Comparison of ENCODE assay signal across 8 cellular contexts in the genomic region with DNA sequence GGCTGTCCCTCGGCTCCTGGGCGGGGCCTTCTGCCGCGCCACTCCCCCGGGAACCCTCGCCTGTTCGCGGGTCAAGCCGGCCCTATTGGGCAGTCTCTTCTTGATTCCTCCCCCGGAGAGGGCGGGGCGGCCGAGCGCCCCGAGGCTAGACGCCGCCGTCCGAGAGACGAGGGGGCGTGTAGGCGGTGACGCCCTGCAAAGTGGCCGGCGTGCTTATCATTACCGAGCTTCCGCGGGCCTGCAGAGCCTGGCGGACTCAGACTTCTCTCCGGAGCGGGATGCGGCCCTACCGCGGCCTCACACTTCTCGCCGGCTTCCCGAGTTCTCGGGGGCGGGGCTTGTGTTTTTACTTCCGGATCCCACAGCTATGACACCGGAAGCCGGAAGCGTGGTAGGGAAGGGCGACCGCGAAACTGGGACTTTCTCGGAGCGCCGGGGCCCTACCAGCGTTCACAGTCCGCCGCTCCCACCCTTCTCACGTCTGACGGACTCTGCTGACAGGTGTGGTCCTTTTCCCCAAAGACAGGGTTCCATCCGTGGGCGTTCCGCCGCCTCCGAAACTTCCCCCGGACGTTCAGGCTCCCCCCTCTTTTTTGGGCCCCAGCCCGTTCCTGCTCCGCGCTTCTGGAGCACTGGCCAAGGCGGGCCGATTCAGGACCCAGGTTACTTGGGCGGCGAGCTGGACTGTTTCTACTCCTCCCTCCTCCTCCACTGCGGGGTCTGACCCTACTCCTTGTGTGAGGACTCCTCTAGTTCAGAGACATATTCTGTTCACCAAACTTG. TPM values are rescaled to one million over a fixed set of nuclear protein-coding genes. Genes with fewer than 3 reads are reported as not detected.
A peak's percentile ranks its signal among the peaks of the same experiment; 100 is the strongest.
DNase-seq lines count a peak whose midpoint lies in the region; ATAC-seq and TF ChIP-seq lines count a peak whose summit lies in the region.

A gene with protein sequence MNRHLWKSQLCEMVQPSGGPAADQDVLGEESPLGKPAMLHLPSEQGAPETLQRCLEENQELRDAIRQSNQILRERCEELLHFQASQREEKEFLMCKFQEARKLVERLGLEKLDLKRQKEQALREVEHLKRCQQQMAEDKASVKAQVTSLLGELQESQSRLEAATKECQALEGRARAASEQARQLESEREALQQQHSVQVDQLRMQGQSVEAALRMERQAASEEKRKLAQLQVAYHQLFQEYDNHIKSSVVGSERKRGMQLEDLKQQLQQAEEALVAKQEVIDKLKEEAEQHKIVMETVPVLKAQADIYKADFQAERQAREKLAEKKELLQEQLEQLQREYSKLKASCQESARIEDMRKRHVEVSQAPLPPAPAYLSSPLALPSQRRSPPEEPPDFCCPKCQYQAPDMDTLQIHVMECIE (plus strand): TSS at position 376 of the 783 bp plus-strand sequence. CDS start 4,383 bp downstream, outside the sequence.

- H3K4me3 Mint-ChIP-seq in activated CD4-positive, alpha-beta T cell treated with anti-CD3 and anti-CD28 coated beads, Interleukin-2, amount 10 ng/mL, durations not matched to agents 24 days and 14 days: peak within 1 kb of the TSS; percentile 96

- peak; percentile 92 for DNase-seq in BE2C
- DNase-seq in NCI-H526 (lab: John Stamatoyannopoulos, UW): peak; percentile 94 to 97
- DNase-seq in activated CD4-positive, alpha-beta T cell treated with anti-CD3 and anti-CD28 coated beads, Interleukin-2, amount 10 ng/mL, durations not matched to agents 24 days and 14 days: peak; percentile 97
- peak; percentile 93 for DNase-seq in coronary artery (ENCODE audit: low spot score)
- peak; percentile 82 for DNase-seq in left lobe of liver (ENCODE audit: low spot score)
- peak; percentile 87 to 88 for DNase-seq in stimulated activated CD4-positive, alpha-beta T cell treated with anti-CD3 and anti-CD28 coated beads, Interleukin-2, amount 100 ng/mL, for 24 hours

- intact Hi-C loops in activated CD4-positive, alpha-beta T cell treated with anti-CD3 and anti-CD28 coated beads, Interleukin-2, amount 10 ng/mL, durations not matched to agents 24 days and 14 days (cut with micrococcal nuclease): loop anchor here (1.0 kb wide), 1 partner anchor 69 kb away; no protein-coding TSS in a partner anchor

- ATAC-seq in GM19324 (IDR thresholded peaks at IDR 0.05; ENCODE audit: low FRiP score, unreplicated experiment) (peak; percentile 80), HG03460 (IDR thresholded peaks at IDR 0.05; ENCODE audit: unreplicated experiment) (peak; percentile 80), left lobe of liver (peak; percentile 81)

- H3K4me1 ChIP-seq in BE2C: peaks cover 3% of the 10 kb centered on the region

- H3K4me3 ChIP-seq in BE2C (ENCODE audit: low read depth, low read length): peak within 1 kb of the TSS; percentile 93
- peak within 1 kb of the TSS; percentile 87 for H3K4me3 ChIP-seq in coronary artery

- H3K27me3 ChIP-seq in BE2C: no peaks in the 10 kb centered on the region

- H3K27ac ChIP-seq in coronary artery: peak within 1 kb of the TSS; percentile 65 to 96

- no peaks in the 10 kb centered on the region for H3K9me3 ChIP-seq in BE2C

- no peaks in the 10 kb centered on the region for H3K27me3 Mint-ChIP-seq in activated CD4-positive, alpha-beta T cell treated with anti-CD3 and anti-CD28 coated beads, Interleukin-2, amount 10 ng/mL, durations not matched to agents 24 days and 14 days

- TF ChIP-seq CTCF in BE2C (IDR thresholded peaks at IDR 0.05; ENCODE audit: low read depth, low read length) (no peak), coronary artery (IDR thresholded peaks at IDR 0.05) (no peak)

- no peaks in the 10 kb centered on the region for H3K36me3 ChIP-seq in BE2C

- H3K27ac Mint-ChIP-seq in activated CD4-positive, alpha-beta T cell treated with anti-CD3 and anti-CD28 coated beads, Interleukin-2, amount 10 ng/mL, durations not matched to agents 24 days and 14 days: peak within 1 kb of the TSS; percentile 97

- H3K36me3 Mint-ChIP-seq in activated CD4-positive, alpha-beta T cell treated with anti-CD3 and anti-CD28 coated beads, Interleukin-2, amount 10 ng/mL, durations not matched to agents 24 days and 14 days (ENCODE audit: low read depth): peaks cover 15% of the 10 kb centered on the region

- no peaks in the 10 kb centered on the region for H3K9me3 Mint-ChIP-seq in activated CD4-positive, alpha-beta T cell treated with anti-CD3 and anti-CD28 coated beads, Interleukin-2, amount 10 ng/mL, durations not matched to agents 24 days and 14 days

- H3K4me1 Mint-ChIP-seq in activated CD4-positive, alpha-beta T cell treated with anti-CD3 and anti-CD28 coated beads, Interleukin-2, amount 10 ng/mL, durations not matched to agents 24 days and 14 days: peaks cover 39% of the 10 kb centered on the region

RNA-seq across cellular contexts. Expression of the gene that starts here (rescaled TPM):
- polyA plus RNA-seq in BE2C (2012; ENCODE audit: insufficient read depth, insufficient read length, low read depth): 74.8 TPM
- 37.7 and 38.8 TPM in 2 replicates for total RNA-seq in activated CD4-positive, alpha-beta T cell treated with anti-CD3 and anti-CD28 coated beads, Interleukin-2, amount 10 ng/mL, durations not matched to agents 24 days and 14 days
- 69.0 TPM for total RNA-seq in left lobe of liver

Comparison
In these comparisons a context has a peak if more than half of its experiments do, and no peak if none do; other contexts are left out.
1. Peak in every context shown above with its lines: DNase-seq, ATAC-seq, H3K4me3 ChIP-seq and H3K27ac ChIP-seq.